8 cellular contexts compared by ENCODE assay signal in genomic region chr9:7799234-7799933, GRCh38. TPM values are rescaled to one million over a fixed set of nuclear protein-coding genes. Genes with fewer than 3 reads are reported as not detected.
DNase-seq lines count a peak whose midpoint lies in the region; ATAC-seq and TF ChIP-seq lines count a peak whose summit lies in the region.

DMAC1 (minus strand) TSS chr9:7799778; CDS start chr9:7799734, 44 bp downstream.

- no peaks in the 10 kb centered on the region for H3K27me3 ChIP-seq in GM23338 (ENCODE audit: insufficient read depth)

- H3K36me3 Mint-ChIP-seq in GM23338 (ENCODE audit: low read depth), result peaks cover 31% of the 10 kb centered on the region

- peaks cover 18% of the 10 kb centered on the region for H3K79me2 ChIP-seq in GM23338 (replicated peaks; ENCODE audit: insufficient read depth)

- DNase-seq in ELF-1 (ENCODE audit: low read depth, low spot score) (peak; percentile 86), GM23338 (ENCODE audit: low spot score) (peak; percentile 94), LNCaP clone FGC (ENCODE audit: low read depth) (peak; percentile 70), SK-MEL-5 (ENCODE audit: low read depth, low spot score) (peak; percentile 87), germinal center (ENCODE audit: low spot score) (peak; percentile 75), non-pigmented ciliary epithelial cell (ENCODE audit: low read depth) (peak; percentile 42), superior temporal gyrus (ENCODE audit: extremely low spot score) (peak; percentile 90)
- peak; percentile 77 for DNase-seq in activated naive CD4-positive, alpha-beta T cell treated with Interleukin-2 at 50 U/mL for 16 hours

- H3K4me1 Mint-ChIP-seq in GM23338, result peaks cover 12% of the 10 kb centered on the region; the same call in 2 of the 3 replicates

- ATAC-seq in GM23338, result peak; percentile 97

- H3K9me3 Mint-ChIP-seq in GM23338, result no peaks in the 10 kb centered on the region

- H3K27me3 Mint-ChIP-seq in GM23338 (ENCODE audit: insufficient read depth, low read depth, poor library complexity), result peaks cover 3% of the 10 kb centered on the region

- H3K4me3 Mint-ChIP-seq in GM23338, result peak within 1 kb of the TSS; percentile 97

- H3K4me3 ChIP-seq in GM23338, result peak within 1 kb of the TSS; percentile 83
- H3K4me3 ChIP-seq in LNCaP clone FGC (ENCODE audit: low read depth, low read length), result peak within 1 kb of the TSS; percentile 78

- H4K20me1 ChIP-seq in GM23338 (replicated peaks; ENCODE audit: insufficient read depth), result no peaks in the 10 kb centered on the region

- H3K9me2 ChIP-seq in GM23338 (ENCODE audit: insufficient read depth), result no peaks in the 10 kb centered on the region

- no peaks in the 10 kb centered on the region for H3F3A ChIP-seq in GM23338 (replicated peaks; ENCODE audit: low read depth)

- H3K27ac ChIP-seq in GM23338 (ENCODE audit: low read depth), result peak within 1 kb of the TSS; percentile 78

- H3K4me2 ChIP-seq in GM23338, result peak within 1 kb of the TSS; percentile 73

- peak within 1 kb of the TSS; percentile 88 for H2AFZ ChIP-seq in GM23338

- TF ChIP-seq CTCF in GM23338 (conservative IDR thresholded peaks at IDR 0.05; ENCODE audit: low read depth in 2 of 2) (no peak), LNCaP clone FGC (IDR thresholded peaks at IDR 0.05; ENCODE audit: control insufficient read depth, extremely low read depth, insufficient read depth) (no peak)

- in situ Hi-C loops in SK-MEL-5 (cut with HindIII; ENCODE audit: low pct_unique_long_range_greater_than_20kb, low sequenced_read_pairs), result no loop called here

- H3K4me1 ChIP-seq in GM23338 (ENCODE audit: insufficient read depth), result peaks cover 5% of the 10 kb centered on the region; the same call in 1 of the 2 replicates

- peaks cover 24% of the 10 kb centered on the region; the same call in 1 of the 2 replicates for H3K36me3 ChIP-seq in GM23338 (ENCODE audit: insufficient read depth)

- peak within 1 kb of the TSS; percentile 96 for H3K27ac Mint-ChIP-seq in GM23338

TF ChIP-seq in GM23338, 12 proteins besides CTCF, POLR2A, EP300 and RAD21:
- TF ChIP-seq ZNF114 (CRISPR knock-in tag; IDR thresholded peaks at IDR 0.05) (no peak), ETS1 (IDR thresholded peaks at IDR 0.05) (peak; percentile 93), POLR2AphosphoS5 (IDR thresholded peaks at IDR 0.05; ENCODE audit: low read depth) (peak; percentile 89), EZH2 (IDR thresholded peaks at IDR 0.05; ENCODE audit: low read depth, unreplicated experiment) (no peak), NANOG (IDR thresholded peaks at IDR 0.05; ENCODE audit: borderline replicate concordance) (no peak), ZNF462 (CRISPR knock-in tag; IDR thresholded peaks at IDR 0.05) (no peak), REST (IDR thresholded peaks at IDR 0.05; ENCODE audit: unreplicated experiment) (no peak), CREB1 (CRISPR knock-in tag; IDR thresholded peaks at IDR 0.05; ENCODE audit: low read depth) (peak; percentile 77)

RNA-seq across cellular contexts. Expression of gene DMAC1, which starts in this region (rescaled TPM):
- total RNA-seq in GM23338 (2014; rRNA removed; shearing (Covaris generic)), result 24.6 and 26.3 TPM in 2 replicates
- 116 and 125 TPM in 2 replicates for polyA plus RNA-seq in GM23338 (2016; fragmentation: Nextera tagmentation; extraction: Ambion mirVana)
- 19.3 and 23.3 TPM in 2 replicates for total RNA-seq in SK-MEL-5 (2014; rRNA removed; shearing (Covaris generic))
- 12.0 and 25.6 TPM in 2 replicates for polyA plus RNA-seq in SK-MEL-5 (2015; cell fraction: cytosol; rRNA removed)
- polyA plus RNA-seq in SK-MEL-5 (2015; cell fraction: nucleus; rRNA removed), result 12.5 and 14.3 TPM in 2 replicates

Comparison
In these comparisons a context has a peak if more than half of its experiments do, and no peak if none do; other contexts are left out.
1. Peak in every context shown above with its lines: DNase-seq, ATAC-seq, H3K4me3 ChIP-seq and H3K27ac ChIP-seq.
2. DNase-seq: peak in every context shown above with its lines; median percentile 94 in GM23338; 90 in superior temporal gyrus; 87 in SK-MEL-5; 86 in ELF-1; 77 in activated naive CD4-positive, alpha-beta T cell treated with Interleukin-2 at 50 U/mL for 16 hours; 75 in germinal center; 70 in LNCaP clone FGC; 42 in non-pigmented ciliary epithelial cell.